ENCODE assay signal across 8 cellular contexts in the genomic region with DNA sequence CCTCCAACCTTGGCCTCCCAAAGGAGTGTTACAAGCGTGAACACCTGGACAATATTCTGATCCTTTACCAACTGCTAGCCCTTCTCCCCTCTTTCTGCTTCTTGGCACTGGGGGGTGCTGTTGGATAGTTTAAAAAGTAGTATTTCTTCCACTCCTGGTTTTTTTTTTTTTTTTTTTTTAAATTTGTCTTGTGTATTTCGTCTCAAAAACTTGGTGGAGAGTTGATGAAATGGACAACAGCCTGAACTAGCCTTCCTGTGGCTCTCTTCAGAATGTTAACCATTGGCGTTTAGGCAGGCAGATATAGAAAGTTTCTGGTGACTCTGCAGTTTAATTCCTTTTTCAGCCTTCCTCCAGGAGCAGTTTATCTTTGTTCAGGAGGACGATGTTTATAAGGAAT.
DNase-seq lines count a peak whose midpoint lies in the region; ATAC-seq and TF ChIP-seq lines count a peak whose summit lies in the region.

No MANE protein-coding gene starts in this region.

- H3K4me2 ChIP-seq in mammary epithelial cell (ENCODE audit: insufficient read depth, low read depth, low read length) = no peak overlapping the region

- H3K9me3 ChIP-seq in mammary epithelial cell (replicated peaks; ENCODE audit: insufficient read depth, low read length) = no peaks in the 10 kb centered on the region
- no peaks in the 10 kb centered on the region for H3K9me3 ChIP-seq in aorta (ENCODE audit: control insufficient read depth, low read length)

- intact Hi-C loops in mammary epithelial cell (cut with micrococcal nuclease) (loop anchor here (1.0 to 10.0 kb wide), 6 partner anchors 53 to 1537 kb away; no protein-coding TSS in a partner anchor), aorta (cut with DNase I) (loop anchor here (1.0 to 10.0 kb wide), 5 partner anchors 1300 to 1540 kb away; no protein-coding TSS in a partner anchor)

- peaks cover 11% of the 10 kb centered on the region for H3K4me1 ChIP-seq in mammary epithelial cell (ENCODE audit: insufficient read depth, low read length)
- H3K4me1 ChIP-seq in aorta (ENCODE audit: control insufficient read depth in 1 of 2, insufficient read depth in 2 of 2, low read length in 2 of 2) = no peaks in the 10 kb centered on the region

- no peaks in the 10 kb centered on the region for H3K27me3 ChIP-seq in mammary epithelial cell (ENCODE audit: insufficient read depth, low read length)
- H3K27me3 ChIP-seq in aorta (ENCODE audit: control insufficient read depth in 1 of 2, insufficient read depth in 2 of 2, low read length in 1 of 2) = no peaks in the 10 kb centered on the region

- peak; percentile 14 for DNase-seq in stimulated activated CD4-positive, alpha-beta T cell treated with anti-CD3 and anti-CD28 coated beads, Interleukin-4, amount 100 ng/mL, for 24 hours
- DNase-seq in stimulated activated CD4-positive, alpha-beta T cell treated with anti-CD3 and anti-CD28 coated beads, Interleukin-4, amount 100 ng/mL, for 4 hours = no peak
- peak; percentile 46 for DNase-seq in NCI-H2196 (lab: John Stamatoyannopoulos, UW; ENCODE audit: unreplicated experiment)
- DNase-seq in mammary epithelial cell = peak; percentile 28
- no peak for DNase-seq in left lobe of liver (ENCODE audit: low spot score)
- no peak for DNase-seq in aorta
- no peak for DNase-seq in NCI-H187 (lab: John Stamatoyannopoulos, UW)

- peak; percentile 57 to 62 for TF ChIP-seq CTCF in mammary epithelial cell (conservative IDR thresholded peaks at IDR 0.05 in 1 of 2, IDR thresholded peaks at IDR 0.05 in 1 of 2; ENCODE audit: extremely low read depth in 1 of 2, insufficient read depth in 1 of 2, low read depth in 1 of 2, low read length in 2 of 2)

- CTCF ChIA-PET in mammary epithelial cell (lab: Charles Lee; ENCODE audit: low non-redundant PET) = interaction anchor here (1.1 kb wide), 1 partner anchor 53 kb away, joined by 3 read pairs; no protein-coding TSS in a partner anchor

- ATAC-seq in left lobe of liver = peak; percentile 83
- peak; percentile 49 for ATAC-seq in aorta (ENCODE audit: low FRiP score)
- ATAC-seq in HG02970 (IDR thresholded peaks at IDR 0.05; ENCODE audit: low FRiP score, unreplicated experiment) = no peak

- no peak overlapping the region for H3K4me3 ChIP-seq in mammary epithelial cell (replicated peaks in 1 of 3; ENCODE audit: insufficient read depth in 1 of 3, low read depth in 2 of 3, low read length in 3 of 3)
- no peak overlapping the region for H3K4me3 ChIP-seq in aorta (ENCODE audit: low read length in 2 of 2)

- dilution Hi-C loops in mammary epithelial cell (cut with HindIII; ENCODE audit: low sequenced_read_pairs) = no loop called here

- H3K9ac ChIP-seq in mammary epithelial cell (ENCODE audit: insufficient read depth, low read length) = no peak overlapping the region

- in situ Hi-C loops in mammary epithelial cell (cut with MboI; ENCODE audit: low sequenced_read_pairs in 2 of 2) = loop anchor here (10.0 kb wide), 2 partner anchors 50 to 1300 kb away; no protein-coding TSS in a partner anchor

- H4K20me1 ChIP-seq in mammary epithelial cell (ENCODE audit: insufficient read depth, low read length) = no peaks in the 10 kb centered on the region

- H3K79me2 ChIP-seq in mammary epithelial cell (ENCODE audit: insufficient read depth, low read length) = no peaks in the 10 kb centered on the region

- H3K27ac ChIP-seq in mammary epithelial cell (ENCODE audit: insufficient read depth, low read depth, low read length) = no peak overlapping the region
- no peak overlapping the region for H3K27ac ChIP-seq in aorta (ENCODE audit: low read depth in 1 of 2, low read length in 2 of 2)

- H2AFZ ChIP-seq in mammary epithelial cell (ENCODE audit: low read depth, low read length) = peak overlapping the region; percentile 40

- H3K36me3 ChIP-seq in mammary epithelial cell (ENCODE audit: insufficient read depth, low read length) (no peaks in the 10 kb centered on the region), aorta (ENCODE audit: control insufficient read depth in 1 of 2, insufficient read depth in 2 of 2, low read length in 1 of 2) (no peaks in the 10 kb centered on the region)

- WGBS in mammary epithelial cell (ENCODE audit: low coverage, missing lambda C conversion rate) = 3% methylated on average over 4 of the region's 4 CpGs
- WGBS in aorta, 2 donors = 16 to 19% methylated on average over 4 of the region's 4 CpGs

- no TSS peak for BruUV-seq in mammary epithelial cell (replicated peaks; lab: Mats Ljungman, UMichigan)

Comparison
In these comparisons a context has a peak if more than half of its experiments do, and no peak if none do; other contexts are left out.
1. DNase-seq: peak in stimulated activated CD4-positive, alpha-beta T cell treated with anti-CD3 and anti-CD28 coated beads, Interleukin-4, amount 100 ng/mL, for 24 hours (single experiment), NCI-H2196 (single experiment) and mammary epithelial cell (single experiment); none in stimulated activated CD4-positive, alpha-beta T cell treated with anti-CD3 and anti-CD28 coated beads, Interleukin-4, amount 100 ng/mL, for 4 hours (0 of 2), left lobe of liver (single experiment), aorta (0 of 2) and NCI-H187 (0 of 2).